12 cellular contexts compared by ENCODE assay signal in genomic region chr15:92924216-92924615, GRCh38. TPM values are rescaled to one million over a fixed set of nuclear protein-coding genes. Genes with fewer than 3 reads are reported as not detected.
DNase-seq lines count a peak whose midpoint lies in the region; ATAC-seq lines count a peak whose summit lies in the region.
"Had no signal": no experiment of that assay in that cellular context is flagged by ENCODE, and none has a peak within 500 bp of the region (broad histone marks: within the 10 kb centered on the region; RNA-seq: fewer than 3 reads in every experiment).

No MANE protein-coding gene starts in this region.

- no peak for DNase-seq in T-helper 2 cell treated with Interferon-gamma antibody and Interleukin-4, amounts not matched to agents 5 μg/mL and 100 μg/mL, for 36 hours (ENCODE audit: low spot score)
- DNase-seq in T-helper 2 cell (no peak), kidney tubule cell (ENCODE audit: low spot score) (peak; percentile 51), AML-193 (lab: John Stamatoyannopoulos, UW) (no peak), NCI-H2029 (lab: John Stamatoyannopoulos, UW) (no peak)
- no peak for DNase-seq in activated naive CD8-positive, alpha-beta T cell treated with anti-CD3 and anti-CD28 coated beads for 36 hours
- DNase-seq in stimulated activated effector memory CD8-positive, alpha-beta T cell treated with anti-CD3 and anti-CD28 coated beads, Interleukin-12 subunit alpha, Interleukin-12 subunit beta, amount 100 ng/mL, for 72 hours (ENCODE audit: low spot score in 2 of 2) = no peak
- DNase-seq: body of pancreas; mesendoderm; NCI-H524; stimulated activated CD4-positive, alpha-beta T cell treated with anti-CD3 and anti-CD28 coated beads, Interleukin-12 subunit alpha, Interleukin-12 subunit beta, amount 100 ng/mL, for 4 hours had no signal

- no peaks in the 10 kb centered on the region for H3K9me3 Mint-ChIP-seq in T-helper 2 cell treated with Interferon-gamma antibody and Interleukin-4, amounts not matched to agents 5 μg/mL and 100 μg/mL, for 36 hours
- H3K9me3 Mint-ChIP-seq in activated naive CD8-positive, alpha-beta T cell treated with anti-CD3 and anti-CD28 coated beads for 36 hours = no peaks in the 10 kb centered on the region
- H3K9me3 Mint-ChIP-seq in stimulated activated effector memory CD8-positive, alpha-beta T cell treated with anti-CD3 and anti-CD28 coated beads, Interleukin-12 subunit alpha, Interleukin-12 subunit beta, amount 100 ng/mL, for 72 hours = no peaks in the 10 kb centered on the region

- H3K4me1 Mint-ChIP-seq in T-helper 2 cell treated with Interferon-gamma antibody and Interleukin-4, amounts not matched to agents 5 μg/mL and 100 μg/mL, for 36 hours (ENCODE audit: low read depth) = peaks cover 62% of the 10 kb centered on the region
- H3K4me1 Mint-ChIP-seq in activated naive CD8-positive, alpha-beta T cell treated with anti-CD3 and anti-CD28 coated beads for 36 hours = peaks cover 84% of the 10 kb centered on the region
- H3K4me1 Mint-ChIP-seq in stimulated activated effector memory CD8-positive, alpha-beta T cell treated with anti-CD3 and anti-CD28 coated beads, Interleukin-12 subunit alpha, Interleukin-12 subunit beta, amount 100 ng/mL, for 72 hours = peaks cover 81% of the 10 kb centered on the region

- peak overlapping the region; percentile 15 for H3K4me3 Mint-ChIP-seq in T-helper 2 cell treated with Interferon-gamma antibody and Interleukin-4, amounts not matched to agents 5 μg/mL and 100 μg/mL, for 36 hours
- H3K4me3 Mint-ChIP-seq in activated naive CD8-positive, alpha-beta T cell treated with anti-CD3 and anti-CD28 coated beads for 36 hours = no peak overlapping the region
- H3K4me3 Mint-ChIP-seq in stimulated activated effector memory CD8-positive, alpha-beta T cell treated with anti-CD3 and anti-CD28 coated beads, Interleukin-12 subunit alpha, Interleukin-12 subunit beta, amount 100 ng/mL, for 72 hours = no peak overlapping the region

- no peaks in the 10 kb centered on the region for H3K27me3 Mint-ChIP-seq in T-helper 2 cell treated with Interferon-gamma antibody and Interleukin-4, amounts not matched to agents 5 μg/mL and 100 μg/mL, for 36 hours (ENCODE audit: low read depth)
- no peaks in the 10 kb centered on the region for H3K27me3 Mint-ChIP-seq in activated naive CD8-positive, alpha-beta T cell treated with anti-CD3 and anti-CD28 coated beads for 36 hours

- peaks cover 76% of the 10 kb centered on the region for H3K36me3 Mint-ChIP-seq in T-helper 2 cell treated with Interferon-gamma antibody and Interleukin-4, amounts not matched to agents 5 μg/mL and 100 μg/mL, for 36 hours (ENCODE audit: low read depth)
- peaks cover 76% of the 10 kb centered on the region for H3K36me3 Mint-ChIP-seq in activated naive CD8-positive, alpha-beta T cell treated with anti-CD3 and anti-CD28 coated beads for 36 hours
- H3K36me3 Mint-ChIP-seq in stimulated activated effector memory CD8-positive, alpha-beta T cell treated with anti-CD3 and anti-CD28 coated beads, Interleukin-12 subunit alpha, Interleukin-12 subunit beta, amount 100 ng/mL, for 72 hours = peaks cover 18% of the 10 kb centered on the region

- H3K27ac Mint-ChIP-seq in T-helper 2 cell treated with Interferon-gamma antibody and Interleukin-4, amounts not matched to agents 5 μg/mL and 100 μg/mL, for 36 hours = peak overlapping the region; percentile 76
- H3K27ac Mint-ChIP-seq in activated naive CD8-positive, alpha-beta T cell treated with anti-CD3 and anti-CD28 coated beads for 36 hours = peak overlapping the region; percentile 64
- H3K27ac Mint-ChIP-seq in stimulated activated effector memory CD8-positive, alpha-beta T cell treated with anti-CD3 and anti-CD28 coated beads, Interleukin-12 subunit alpha, Interleukin-12 subunit beta, amount 100 ng/mL, for 72 hours = peak overlapping the region; percentile 89

- ATAC-seq in stimulated activated effector memory CD8-positive, alpha-beta T cell treated with anti-CD3 and anti-CD28 coated beads, Interleukin-12 subunit alpha, Interleukin-12 subunit beta, amount 100 ng/mL, for 72 hours = no peak
- ATAC-seq in GM18498 (IDR thresholded peaks at IDR 0.05; ENCODE audit: unreplicated experiment) = no peak
- ATAC-seq: body of pancreas had no signal

RNA-seq across cellular contexts. Expression of gene CHD2, which starts 24.1 kb away (rescaled TPM):
- 10 to 100 TPM; 92.8 to 95.7 TPM for total RNA-seq in activated naive CD8-positive, alpha-beta T cell treated with anti-CD3 and anti-CD28 coated beads for 36 hours
